ENCODE assay signal across 20 cellular contexts in the genomic region with DNA sequence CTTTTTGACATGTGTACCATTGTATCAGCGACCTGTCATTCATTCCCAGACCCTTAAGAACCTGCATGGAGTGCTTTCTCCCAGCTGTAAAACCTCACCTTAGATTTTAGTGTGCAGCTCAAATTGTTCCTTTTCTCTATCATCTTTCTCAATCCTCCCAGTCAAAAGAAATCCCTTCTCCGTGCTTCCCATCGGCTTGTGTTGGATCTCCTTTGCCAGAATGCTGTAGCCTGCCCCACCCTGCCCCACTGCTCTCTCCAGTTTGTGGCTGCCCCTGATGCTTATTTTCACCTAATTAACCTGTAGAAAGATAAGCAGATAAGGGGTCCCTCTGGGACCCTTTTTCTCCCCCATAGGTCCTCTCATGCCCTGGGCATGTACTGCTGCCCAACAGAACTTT. TPM values are rescaled to one million over a fixed set of nuclear protein-coding genes. Genes with fewer than 3 reads are reported as not detected.
A peak's percentile ranks its signal among the peaks of the same experiment; 100 is the strongest.
DNase-seq lines count a peak whose midpoint lies in the region; ATAC-seq, FAIRE-seq and TF ChIP-seq lines count a peak whose summit lies in the region.
"Had no signal": no experiment of that assay in that cellular context is flagged by ENCODE, and none has a peak within 500 bp of the region (broad histone marks: within the 10 kb centered on the region; RNA-seq: fewer than 3 reads in every experiment).

No MANE protein-coding gene starts in this region.

- H3K27ac Mint-ChIP-seq in mesothelial cell of epicardium = peak overlapping the region; percentile 31
- peak overlapping the region; percentile 17 for H3K27ac Mint-ChIP-seq in type B pancreatic cell

- H3K36me3 Mint-ChIP-seq in mesothelial cell of epicardium (peaks cover 40% of the 10 kb centered on the region), type B pancreatic cell (peaks cover 40% of the 10 kb centered on the region)

- no peak overlapping the region for H3K27ac ChIP-seq in HCT116 (ENCODE audit: low read depth, low read length)
- H3K27ac ChIP-seq in K562 (ENCODE audit: extremely low read depth, low read depth, low read length) = no peak overlapping the region
- H3K27ac ChIP-seq: SJCRH30 had no signal

- H3K9me3 Mint-ChIP-seq in mesothelial cell of epicardium = no peaks in the 10 kb centered on the region
- H3K9me3 Mint-ChIP-seq in type B pancreatic cell = no peaks in the 10 kb centered on the region

- no peak for TF ChIP-seq EP300 in K562 (IDR thresholded peaks at IDR 0.05; ENCODE audit: low read length)

- H3K27me3 ChIP-seq in HCT116 (ENCODE audit: insufficient read depth, low read length) (no peaks in the 10 kb centered on the region), K562 (ENCODE audit: control insufficient read depth in 2 of 2, insufficient read depth in 2 of 2, low read length in 2 of 2) (no peaks in the 10 kb centered on the region), BE2C (no peaks in the 10 kb centered on the region)
- H3K27me3 ChIP-seq: SJCRH30 had no signal

- H3K79me2 ChIP-seq in HCT116 (ENCODE audit: insufficient read depth, low read length) (peaks cover 7% of the 10 kb centered on the region; the same call in 1 of the 2 replicates), K562 (ENCODE audit: control insufficient read depth, insufficient read depth, low read length) (no peaks in the 10 kb centered on the region)

- FAIRE-seq in K562 (lab: Jason Lieb, UNC) (no peak), RCC 7860 (lab: Jason Lieb, UNC) (no peak)
- FAIRE-seq: G401.6 had no signal

- H3K9me3 ChIP-seq in HCT116 (ENCODE audit: control insufficient read depth in 1 of 2, insufficient read depth in 1 of 2, low read depth in 1 of 2, low read length in 2 of 2) (no peaks in the 10 kb centered on the region), K562 (replicated peaks; ENCODE audit: control insufficient read depth, insufficient read depth, low read depth, low read length) (no peaks in the 10 kb centered on the region), BE2C (no peaks in the 10 kb centered on the region)
- H3K9me3 ChIP-seq: HAP-1, SJCRH30 had no signal

- WGBS in K562 (ENCODE audit: insufficient coverage, low coverage, missing lambda C conversion rate) = 95% methylated on average over 3 of the region's 3 CpGs

- H2AFZ ChIP-seq in HCT116 (ENCODE audit: low read depth, low read length, poor library complexity, severe bottlenecking) (no peak overlapping the region), K562 (ENCODE audit: low read depth, low read length) (no peak overlapping the region)

- DNase-seq in HCT116 (ENCODE audit: low read depth, low spot score) = no peak
- DNase-seq in K562 (ENCODE audit: extremely low read depth in 1 of 4, low spot score in 3 of 4) = no peak
- DNase-seq in mesothelial cell of epicardium (ENCODE audit: low spot score in 2 of 2, unreplicated experiment in 2 of 2) = no peak
- no peak for DNase-seq in type B pancreatic cell (ENCODE audit: extremely low spot score, unreplicated experiment)
- no peak for DNase-seq in BE2C
- no peak for DNase-seq in RCC 7860 (ENCODE audit: low spot score)
- DNase-seq: ACHN; DMS 273 treated with DMSO at 0.1 percent for 48 hours; KBM-7; NCI-H1105; NCI-H2081 treated with DMSO at 0.1 percent for 48 hours; NCI-H446 treated with DMSO at 0.1 percent for 48 hours; NCI-H69; NK-92 treated with Interleukin-12 subunit alpha and Interleukin-12 subunit beta, amount 100 ng/mL, for 24 hours; RPMI8226; SJCRH30 had no signal

- RAD21 ChIA-PET in HCT116 (lab: Charles Lee; ENCODE audit: low non-redundant PET in 1 of 2, low total read pairs in 2 of 2, uncharacterized antibody in 2 of 2, unreplicated experiment in 2 of 2) = no interaction called here

- no peak overlapping the region for H3K4me3 Mint-ChIP-seq in mesothelial cell of epicardium
- peak overlapping the region; percentile 19 for H3K4me3 Mint-ChIP-seq in type B pancreatic cell
- H3K4me3 Mint-ChIP-seq: CD14-positive monocyte had no signal

- POLR2A ChIA-PET in HCT116 (lab: Charles Lee) = no interaction called here
- POLR2A ChIA-PET in K562 (lab: Yijun Ruan, JAX) = no interaction called here

- H3K9me1 ChIP-seq in K562 (ENCODE audit: control insufficient read depth, insufficient read depth, low read length) = no peaks in the 10 kb centered on the region

- H3K9me2 ChIP-seq in HCT116 (ENCODE audit: insufficient read depth) = no peaks in the 10 kb centered on the region

- H3K4me2 ChIP-seq in HCT116 (ENCODE audit: low read length) = no peak overlapping the region
- no peak overlapping the region for H3K4me2 ChIP-seq in K562 (ENCODE audit: insufficient read depth, low read length)

- no peak overlapping the region for H3K4me3 ChIP-seq in HCT116 (replicated peaks in 1 of 2; ENCODE audit: low read depth in 1 of 2, low read length in 2 of 2)
- H3K4me3 ChIP-seq in K562 = no peak overlapping the region
- no peak overlapping the region for H3K4me3 ChIP-seq in BE2C (ENCODE audit: low read depth, low read length)
- H3K4me3 ChIP-seq: HAP-1, SJCRH30 had no signal

- TF ChIP-seq CTCF in HCT116 (IDR thresholded peaks at IDR 0.05 in 2 of 3, conservative IDR thresholded peaks at IDR 0.05 in 1 of 3; ENCODE audit: borderline replicate concordance in 1 of 3, insufficient read depth in 1 of 3, low read depth in 2 of 3, low read length in 2 of 3) (no peak), K562 (IDR thresholded peaks at IDR 0.05 in 2 of 3, conservative IDR thresholded peaks at IDR 0.05 in 1 of 3; ENCODE audit: insufficient read depth in 2 of 3, low read depth in 1 of 3, low read length in 3 of 3) (no peak), mesothelial cell of epicardium (IDR thresholded peaks at IDR 0.05; ENCODE audit: unreplicated experiment) (no peak), type B pancreatic cell (conservative IDR thresholded peaks at IDR 0.05) (no peak), BE2C (IDR thresholded peaks at IDR 0.05; ENCODE audit: low read depth, low read length) (no peak)

- no TSS peak for BruUV-seq in HCT116 (replicated peaks; lab: Mats Ljungman, UMichigan)
- no TSS peak for BruUV-seq in K562 (replicated peaks; lab: Mats Ljungman, UMichigan)

- intact Hi-C loops in HCT116 (cut with micrococcal nuclease) (no loop called here), K562 (cut with micrococcal nuclease) (no loop called here)

- H4K20me1 ChIP-seq in HCT116 (ENCODE audit: insufficient read depth) = peaks cover 3% of the 10 kb centered on the region; the same call in 1 of the 2 replicates
- no peaks in the 10 kb centered on the region for H4K20me1 ChIP-seq in K562 (replicated peaks; ENCODE audit: control insufficient read depth, insufficient read depth, low read length)

- no peak overlapping the region for H3K9ac ChIP-seq in HCT116 (ENCODE audit: low read length)
- no peak overlapping the region for H3K9ac ChIP-seq in K562 (ENCODE audit: insufficient read depth in 1 of 2, low read depth in 2 of 2, low read length in 2 of 2)

- in situ Hi-C loops in K562 (cut with MboI) = loop anchor here (25.0 kb wide), 1 partner anchor 566 kb away; no protein-coding TSS in a partner anchor

- no peak for TF ChIP-seq POLR2A in HCT116 (IDR thresholded peaks at IDR 0.05; ENCODE audit: borderline replicate concordance, extremely low read depth, insufficient read depth, insufficient read length)
- TF ChIP-seq POLR2A in K562 (conservative IDR thresholded peaks at IDR 0.05) = 0 out of 2 replicates have a peak, but pooled peaks have one; percentile 22

- H3K4me1 ChIP-seq in HCT116 (ENCODE audit: control insufficient read depth in 1 of 2, insufficient read depth in 2 of 2, low read length in 2 of 2) (peaks cover 0 to 9% of the 10 kb centered on the region in 2 experiments; a peak in 1 of 4 replicates), K562 (replicated peaks in 1 of 2; ENCODE audit: control insufficient read depth in 2 of 2, insufficient read depth in 2 of 2, low read length in 2 of 2) (no peaks in the 10 kb centered on the region), BE2C (peaks cover 22% of the 10 kb centered on the region)
- H3K4me1 ChIP-seq: HAP-1 had no signal

- H3K4me1 Mint-ChIP-seq in mesothelial cell of epicardium (peaks cover 11% of the 10 kb centered on the region), type B pancreatic cell (ENCODE audit: unreplicated experiment) (peaks cover 7% of the 10 kb centered on the region)

- CTCF ChIA-PET in HCT116 (lab: Charles Lee) = no interaction called here
- CTCF ChIA-PET in K562 (lab: Yijun Ruan, JAX; ENCODE audit: low intra/inter-chr PET ratio) = interaction anchor here (1.1 kb wide), 1 partner anchor 97 kb away, joined by 3 read pairs; no protein-coding TSS in a partner anchor

- ATAC-seq in HCT116 (no peak), K562 (no peak), HG03442 (IDR thresholded peaks at IDR 0.05; ENCODE audit: unreplicated experiment) (no peak)

- H3K36me3 ChIP-seq in HCT116 (ENCODE audit: control insufficient read depth in 1 of 2, insufficient read depth in 2 of 2, low read length in 2 of 2) = peaks cover 49 to 56% of the 10 kb centered on the region in 2 experiments
- peaks cover 48% of the 10 kb centered on the region for H3K36me3 ChIP-seq in K562 (ENCODE audit: control insufficient read depth, insufficient read depth, low read length)
- H3K36me3 ChIP-seq in BE2C = peaks cover 57% of the 10 kb centered on the region

- TF ChIP-seq RAD21 in HCT116 (IDR thresholded peaks at IDR 0.05; ENCODE audit: low read depth) (no peak), K562 (CRISPR knock-in tag; conservative IDR thresholded peaks at IDR 0.05 in 1 of 2, IDR thresholded peaks at IDR 0.05 in 1 of 2) (no peak)

- no peaks in the 10 kb centered on the region for H3K27me3 Mint-ChIP-seq in mesothelial cell of epicardium (ENCODE audit: low read depth)
- no peaks in the 10 kb centered on the region for H3K27me3 Mint-ChIP-seq in type B pancreatic cell

RNA-seq across cellular contexts. Expression of a gene that starts 51.1 kb away (rescaled TPM):
- total RNA-seq in HCT116 (2021; ENCODE audit: unreplicated experiment) (1,298 TPM), K562 (2014; rRNA removed) (348 and 357 TPM in 2 replicates), K562 (2014; rRNA removed; fragmentation: Illumina TruSeq; extraction: Trizol) (452 and 478 TPM in 2 replicates), K562 (2015; rRNA removed; fragmentation: Illumina TruSeq; extraction: Trizol) (361 and 377 TPM in 2 replicates), K562 (2021) (298 and 301 TPM in 2 replicates), mesothelial cell of epicardium (1,031 to 1,044 TPM (median 1,040 TPM) in 3 replicates), type B pancreatic cell (ENCODE audit: low replicate concordance) (493 and 1,531 TPM in 2 replicates)
- polyA plus RNA-seq in HCT116 (2012) = 1,797 and 1,965 TPM in 2 replicates
- total RNA-seq in K562 (2011; cell fraction: chromatin; rRNA removed; ENCODE audit: low replicate concordance) = 164 and 212 TPM in 2 replicates
- 137 and 142 TPM in 2 replicates for total RNA-seq in K562 (2011; cell fraction: nucleolus; rRNA removed)
- total RNA-seq in K562 (2011; cell fraction: nucleoplasm; rRNA removed) = 205 and 289 TPM in 2 replicates
- polyA plus RNA-seq in K562 (2011; rRNA removed) (505 and 549 TPM in 2 replicates), K562 (2014; fragmentation: Illumina TruSeq; extraction: Trizol) (545 and 579 TPM in 2 replicates), K562 (2014; fragmentation: Nextera tagmentation; extraction: Ambion mirVana) (1,000 to 10,000 TPM in 1 of 2 experiments, 100 to 1,000 TPM in 1; 826 to 1,102 TPM), K562 (2014; rRNA removed) (451 and 471 TPM in 2 replicates)
- 382 and 535 TPM in 2 replicates for polyA plus RNA-seq in K562 (2011; cell fraction: cytosol; rRNA removed)
- 156 and 264 TPM in 2 replicates for polyA plus RNA-seq in K562 (2011; cell fraction: nucleus; rRNA removed)
- 225 and 402 TPM in 2 replicates for polyA plus RNA-seq in K562 (2012)
- polyA minus RNA-seq in K562 (2011; rRNA and poly(A)+ RNA removed) = 663 and 682 TPM in 2 replicates
- polyA minus RNA-seq in K562 (2011; cell fraction: cytosol; rRNA and poly(A)+ RNA removed) = 189 and 192 TPM in 2 replicates
- polyA minus RNA-seq in K562 (2011; cell fraction: nucleus; rRNA and poly(A)+ RNA removed) = 71.9 and 132 TPM in 2 replicates
- polyA plus RNA-seq in BE2C (2012; ENCODE audit: insufficient read depth, insufficient read length, low read depth) = 333 TPM
